Comparison of ENCODE assay signal across 27 cellular contexts in the genomic region with DNA sequence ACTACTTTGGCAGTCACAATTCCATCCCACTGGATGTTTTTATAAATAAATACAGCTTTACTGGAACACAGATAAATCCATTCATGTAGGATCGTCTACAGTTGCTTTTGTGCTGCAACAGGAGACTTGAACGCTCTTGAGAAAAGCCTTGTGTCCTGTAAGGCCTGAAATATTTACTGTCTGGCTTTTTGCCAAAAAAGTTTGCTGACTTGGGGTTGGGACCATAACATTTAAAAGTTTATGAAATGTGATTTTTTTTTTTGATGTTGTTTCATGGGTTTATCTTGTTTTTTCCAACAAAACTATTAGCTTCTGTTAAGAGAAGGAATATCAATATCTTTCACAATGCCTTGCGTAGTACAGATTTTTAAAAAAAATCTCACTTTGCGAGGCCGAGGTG.
"Had no signal": no experiment of that assay in that cellular context is flagged by ENCODE, and none has a peak within 500 bp of the region (broad histone marks: within the 10 kb centered on the region; RNA-seq: fewer than 3 reads in every experiment).

No MANE protein-coding gene starts in this region.

- H3K27me3 ChIP-seq: stomach, suprapubic skin, testis, thyroid gland, tibial artery, tibial nerve, transverse colon, upper lobe of left lung, upper lobe of right lung, uterus, vagina had no signal

- DNase-seq: stimulated activated CD4-positive, alpha-beta T cell treated with anti-CD3 and anti-CD28 coated beads, Interleukin-2, amount 100 ng/mL, for 48 hours; stimulated activated CD4-positive, alpha-beta T cell treated with anti-CD3 and anti-CD28 coated beads, Interleukin-4, amount 100 ng/mL, for 1 hour; stimulated activated CD4-positive, alpha-beta T cell treated with anti-CD3 and anti-CD28 coated beads, Interleukin-4, amount 100 ng/mL, for 24 hours; stimulated activated CD4-positive, alpha-beta T cell treated with anti-CD3 and anti-CD28 coated beads, Interleukin-4, amount 100 ng/mL, for 4 hours; stimulated activated CD8-positive, alpha-beta memory T cell treated with anti-CD3 and anti-CD28 coated beads, Interleukin-4, amount 100 ng/mL, for 48 hours; stimulated activated naive B cell treated with anti-CD40 and anti-IgM and Interleukin-4, amounts not matched to agents 10 μg/mL and 1 μg/mL and 100 μg/mL, for 72 hours; stimulated activated naive CD4-positive, alpha-beta T cell; stimulated activated naive CD4-positive, alpha-beta T cell treated with Interleukin-2 at 50 U/mL for 16 hours; stimulated activated naive CD8-positive, alpha-beta T cell treated with anti-CD3 and anti-CD28 coated beads, Interleukin-15, amount 100 ng/mL, for 72 hours; stimulated activated naive CD8-positive, alpha-beta T cell treated with anti-CD3 and anti-CD28 coated beads, Interleukin-15, Interleukin-2, amounts not matched to agents 100 U/mL and 50 U/mL, for 24 hours; stomach; substantia nigra; testis; thyroid gland; tibial artery; transverse colon; trophoblast cell; upper lobe of left lung; upper lobe of right lung; uterus had no signal

- H3K36me3 ChIP-seq: stomach, suprapubic skin, thoracic aorta, thyroid gland, tibial artery, tibial nerve, transverse colon, upper lobe of left lung, upper lobe of right lung, uterus, vagina had no signal

- H3K9me3 ChIP-seq: suprapubic skin, testis, thoracic aorta, thyroid gland, transverse colon, upper lobe of left lung, upper lobe of right lung, uterus, vagina had no signal

- H3K27ac ChIP-seq: stomach, suprapubic skin, testis, thoracic aorta, thyroid gland, tibial artery, tibial nerve, transverse colon, upper lobe of left lung, upper lobe of right lung, uterus, vagina had no signal

- ATAC-seq: stimulated activated effector memory CD8-positive, alpha-beta T cell treated with anti-CD3 and anti-CD28 coated beads, Interleukin-12 subunit alpha, Interleukin-12 subunit beta, amount 100 ng/mL, for 72 hours; stimulated activated memory B cell treated with anti-CD40 and anti-IgM and Interleukin-4, amounts not matched to agents 10 μg/mL and 1 μg/mL and 100 μg/mL, for 72 hours; stimulated activated naive B cell treated with anti-CD40 and anti-IgM and Interleukin-4, amounts not matched to agents 10 μg/mL and 1 μg/mL and 100 μg/mL, for 72 hours; stimulated activated naive CD8-positive, alpha-beta T cell treated with anti-CD3 and anti-CD28 coated beads, Interleukin-15, amount 100 ng/mL, for 72 hours; stimulated activated naive CD8-positive, alpha-beta T cell treated with anti-CD3 and anti-CD28 coated beads, Interleukin-15, Interleukin-2, amounts not matched to agents 100 U/mL and 50 U/mL, for 24 hours; upper lobe of right lung had no signal

- FAIRE-seq: urothelium cell line had no signal

- H3K4me3 ChIP-seq: stomach, suprapubic skin, testis, thoracic aorta, thyroid gland, tibial artery, tibial nerve, transverse colon, upper lobe of left lung, upper lobe of right lung, uterus, vagina had no signal

- H3K4me1 ChIP-seq: stomach, suprapubic skin, testis, thyroid gland, tibial artery, tibial nerve, transverse colon, upper lobe of left lung, upper lobe of right lung, uterus, vagina had no signal
